Comparison of ENCODE assay signal across 14 cellular contexts in genomic region chr18:51168031-51168742, GRCh38. TPM values are rescaled to one million over a fixed set of nuclear protein-coding genes. Genes with fewer than 3 reads are reported as not detected.
DNase-seq lines count a peak whose midpoint lies in the region; ATAC-seq and TF ChIP-seq lines count a peak whose summit lies in the region.
"Had no signal": no experiment of that assay in that cellular context is flagged by ENCODE, and none has a peak within 500 bp of the region (broad histone marks: within the 10 kb centered on the region; RNA-seq: fewer than 3 reads in every experiment).

No MANE protein-coding gene starts in this region.

- H3K27me3 ChIP-seq in foreskin keratinocyte (no peaks in the 10 kb centered on the region), heart left ventricle (no peaks in the 10 kb centered on the region), left ventricle myocardium inferior (ENCODE audit: low read depth) (no peaks in the 10 kb centered on the region)
- H3K27me3 ChIP-seq: BLaER1 had no signal

- in situ Hi-C loops in SK-MEL-5 (cut with HindIII; ENCODE audit: low pct_unique_long_range_greater_than_20kb, low sequenced_read_pairs): no loop called here

- no peak overlapping the region for H3K27ac ChIP-seq in 22Rv1
- H3K27ac ChIP-seq in foreskin keratinocyte: no peak overlapping the region
- H3K27ac ChIP-seq in heart left ventricle: no peak overlapping the region
- no peak overlapping the region for H3K27ac ChIP-seq in left ventricle myocardium inferior (replicated peaks)
- H3K27ac ChIP-seq: BLaER1, SK-N-MC had no signal

- H3K4me3 ChIP-seq in heart left ventricle (no peak overlapping the region), left ventricle myocardium inferior (no peak overlapping the region)
- H3K4me3 ChIP-seq: BLaER1, SK-N-MC had no signal

- DNase-seq in SK-MEL-5 (ENCODE audit: low read depth, low spot score) (peak; percentile 13), foreskin keratinocyte (peak in 1 of 2 donors; percentile 4), omental fat pad (ENCODE audit: low spot score) (no peak), heart left ventricle (no peak), left ventricle myocardium inferior (no peak), nucleus accumbens (lab: John Stamatoyannopoulos, UW) (no peak)
- DNase-seq: activated gamma-delta T cell treated with Interleukin-2 at 50 U/mL for 16 hours; NCI-H187 treated with DMSO at 0.1 percent for 48 hours; stimulated activated CD4-positive, alpha-beta T cell treated with anti-CD3 and anti-CD28 coated beads, Interleukin-2, amount 100 ng/mL, for 48 hours; stimulated activated naive CD4-positive, alpha-beta T cell had no signal

- H3K9me3 ChIP-seq in heart left ventricle (no peaks in the 10 kb centered on the region), left ventricle myocardium inferior (replicated peaks) (no peaks in the 10 kb centered on the region)
- H3K9me3 ChIP-seq: BLaER1 had no signal

- 75 to 80% (median 76%) methylated on average over 4 to 5 of the region's 5 CpGs for WGBS in heart left ventricle, 4 donors

- no peak for TF ChIP-seq POLR2A in heart left ventricle (IDR thresholded peaks at IDR 0.05)

- TF ChIP-seq CTCF in 22Rv1 (IDR thresholded peaks at IDR 0.05) (0 out of 2 replicates have a peak, but pooled peaks have one; percentile 13), GM12873 (IDR thresholded peaks at IDR 0.05; ENCODE audit: insufficient read depth, low read depth, low read length, missing control alignments) (peak; percentile 25), foreskin keratinocyte (conservative IDR thresholded peaks at IDR 0.05) (peak; percentile 35), omental fat pad (IDR thresholded peaks at IDR 0.05) (no peak), heart left ventricle (IDR thresholded peaks at IDR 0.05) (no peak), left ventricle myocardium inferior (IDR thresholded peaks at IDR 0.05; ENCODE audit: borderline replicate concordance) (no peak)

- intact Hi-C loops in heart left ventricle (cut with DNase I): no loop called here
- intact Hi-C loops in left ventricle myocardium inferior (cut with micrococcal nuclease): no loop called here

- ATAC-seq in foreskin keratinocyte (no peak), omental fat pad (ENCODE audit: low FRiP score) (no peak), heart left ventricle (no peak)

- H3K4me1 ChIP-seq in foreskin keratinocyte (no peaks in the 10 kb centered on the region), heart left ventricle (peaks cover 0 to 34% (median 0%) of the 10 kb centered on the region in 12 donors), left ventricle myocardium inferior (peaks cover 11% of the 10 kb centered on the region)

- H3K36me3 ChIP-seq in heart left ventricle (peaks cover 0 to 5% (median 0%) of the 10 kb centered on the region in 9 donors), left ventricle myocardium inferior (no peaks in the 10 kb centered on the region)

RNA-seq across cellular contexts. Expression of gene MEX3C, which starts 29.3 kb away (rescaled TPM):
- 72.9 and 76.3 TPM in 2 replicates for total RNA-seq in SK-MEL-5 (2014; rRNA removed; shearing (Covaris generic))
- polyA plus RNA-seq in SK-MEL-5 (2015; cell fraction: cytosol; rRNA removed): 49.9 and 64.6 TPM in 2 replicates
- 37.2 and 37.8 TPM in 2 replicates for polyA plus RNA-seq in SK-MEL-5 (2015; cell fraction: nucleus; rRNA removed)
- total RNA-seq in foreskin keratinocyte (57.0 and 66.5 TPM in 2 replicates), omental fat pad (10 to 100 TPM; 21.1 to 46.5 (median 29.3) TPM), heart left ventricle (10 to 100 TPM; 15.1 to 28.2 (median 20.7) TPM), left ventricle myocardium inferior (17.2 TPM)
- polyA plus RNA-seq in foreskin keratinocyte (20.1 and 21.7 TPM in 2 replicates), heart left ventricle (10 to 100 TPM in 1 of 2 donors, 1 to 10 TPM in 1; 6.2 to 13.0 TPM)

Comparison
In these comparisons a context has a peak if more than half of its experiments do, and no peak if none do; other contexts are left out.
1. CTCF ChIP-seq: peak in 22Rv1 (single experiment), GM12873 (single experiment) and foreskin keratinocyte (single experiment); none in omental fat pad (0 of 3), heart left ventricle (0 of 12) and left ventricle myocardium inferior (single experiment).